In the genomic region with DNA sequence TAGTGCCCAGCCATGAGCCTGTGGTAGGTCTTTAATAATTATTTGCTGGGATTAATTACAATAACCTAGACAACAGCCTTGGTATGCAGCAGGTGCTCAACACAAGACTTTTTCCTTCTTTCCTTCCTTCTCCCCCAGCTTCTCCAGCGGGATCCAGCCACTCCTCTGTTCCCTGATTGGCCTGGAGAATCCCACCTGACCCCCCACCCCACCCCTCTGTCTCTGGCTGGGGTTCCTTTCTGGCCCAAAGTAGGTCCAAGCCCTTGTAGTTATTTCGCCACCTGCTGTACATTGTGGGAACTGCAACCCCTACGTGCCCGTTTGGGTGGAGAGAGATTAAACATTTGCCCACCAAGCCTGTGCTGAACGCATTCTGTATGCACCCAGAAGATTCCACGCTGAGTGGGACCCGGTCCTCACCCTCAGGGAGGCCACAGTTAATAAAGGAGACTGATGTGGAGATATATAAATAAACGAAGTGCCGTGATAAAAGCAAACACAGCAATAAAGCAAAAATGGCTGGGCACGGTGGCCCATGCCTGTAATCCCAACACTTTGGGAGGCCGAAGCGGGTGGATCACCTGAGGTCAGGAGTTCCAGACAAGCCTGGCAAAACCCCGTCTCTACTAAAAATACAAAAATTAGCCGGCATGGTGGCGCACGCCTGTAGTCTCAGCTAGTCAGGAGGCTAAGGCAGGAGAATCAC, we compare ENCODE assay signal across 8 cellular contexts. TPM values are rescaled to one million over a fixed set of nuclear protein-coding genes. Genes with fewer than 3 reads are reported as not detected.
DNase-seq lines count a peak whose midpoint lies in the region; ATAC-seq and TF ChIP-seq lines count a peak whose summit lies in the region.

No MANE protein-coding gene starts in this region.

- no peak overlapping the region for H3K4me3 ChIP-seq in GM12864 (ENCODE audit: low read depth, low read length)
- H3K4me3 ChIP-seq in adipocyte (ENCODE audit: low read length): no peak overlapping the region

- H3K9ac ChIP-seq in adipocyte (ENCODE audit: low read length): no peak overlapping the region

- peak; percentile 94 for TF ChIP-seq CTCF in GM12864 (IDR thresholded peaks at IDR 0.05; ENCODE audit: low read depth, low read length, missing control alignments)

- no peaks in the 10 kb centered on the region for H3K9me3 ChIP-seq in T-helper 17 cell (ENCODE audit: control insufficient read depth, low read length, poor library complexity, severe bottlenecking)
- H3K9me3 ChIP-seq in adipocyte (ENCODE audit: control insufficient read depth, low read length): no peaks in the 10 kb centered on the region

- H3K27ac Mint-ChIP-seq in T-helper 17 cell: peak overlapping the region; percentile 43

- no peaks in the 10 kb centered on the region for H3K27me3 ChIP-seq in adipocyte (replicated peaks; ENCODE audit: control insufficient read depth, insufficient read depth, low read length)

- H3K4me1 Mint-ChIP-seq in T-helper 17 cell: peaks cover 24% of the 10 kb centered on the region

- peaks cover 4% of the 10 kb centered on the region for H3K27me3 Mint-ChIP-seq in T-helper 17 cell

- no peaks in the 10 kb centered on the region for H3K4me1 ChIP-seq in adipocyte (ENCODE audit: control insufficient read depth, insufficient read depth, low read length)

- peak; percentile 87 for ATAC-seq in T-helper 17 cell
- ATAC-seq in GM21717 (IDR thresholded peaks at IDR 0.05; ENCODE audit: unreplicated experiment): no peak
- ATAC-seq in GM18861 (IDR thresholded peaks at IDR 0.05; ENCODE audit: unreplicated experiment): no peak

- peak; percentile 41 for DNase-seq in GM12864 (ENCODE audit: low read depth)
- DNase-seq in M059J (ENCODE audit: low read depth): peak; percentile 72
- DNase-seq in T-helper 17 cell: peak; percentile 50 to 68 (median 55)
- DNase-seq in adipocyte (ENCODE audit: low read depth): peak; percentile 87
- peak; percentile 96 for DNase-seq in hepatic stellate cell (ENCODE audit: low spot score)
- DNase-seq in stimulated activated CD4-positive, alpha-beta T cell treated with anti-CD3 and anti-CD28 coated beads, Interleukin-1b, Interleukin-23, amount 100 ng/mL, for 1 hour (ENCODE audit: low read depth in 2 of 2): peak; percentile 51 to 71

- H3K4me3 Mint-ChIP-seq in T-helper 17 cell: no peak overlapping the region

- no peaks in the 10 kb centered on the region for H3K36me3 Mint-ChIP-seq in T-helper 17 cell (ENCODE audit: low read depth)

- peaks cover 86% of the 10 kb centered on the region for H3K36me3 ChIP-seq in adipocyte (ENCODE audit: control insufficient read depth, insufficient read depth, low read length, severe bottlenecking)

RNA-seq across cellular contexts. Expression of gene DGKZ, which starts 32.1 kb away (rescaled TPM):
- total RNA-seq in M059J (2014; rRNA removed; shearing (Covaris generic)): 38.4 and 73.4 TPM in 2 replicates
- total RNA-seq in T-helper 17 cell: 100 to 1,000 TPM; 194 to 196 TPM

RNA-seq across cellular contexts. Expression of gene CREB3L1, which starts 37.7 kb away (rescaled TPM):
- 40.1 and 70.3 TPM in 2 replicates for total RNA-seq in M059J (2014; rRNA removed; shearing (Covaris generic))
- total RNA-seq in T-helper 17 cell: not detected

Comparison
In these comparisons a context has a peak if more than half of its experiments do, and no peak if none do; other contexts are left out.
1. DNase-seq: peak in every context shown above with its lines; median percentile 96 in hepatic stellate cell; 87 in adipocyte; 72 in M059J; 61 in stimulated activated CD4-positive, alpha-beta T cell treated with anti-CD3 and anti-CD28 coated beads, Interleukin-1b, Interleukin-23, amount 100 ng/mL, for 1 hour; 55 in T-helper 17 cell; 41 in GM12864.
2. RNA of gene CREB3L1, which starts 37.7 kb away (total RNA-seq): 40.1 to 70.3 TPM in M059J; not detected in T-helper 17 cell; every median in the first group is over 10 times any median in the second.